ENCODE assay signal across 17 cellular contexts in genomic region chr7:85065306-85065705, GRCh38.
A peak's percentile ranks its signal among the peaks of the same experiment; 100 is the strongest.
DNase-seq lines count a peak whose midpoint lies in the region; ATAC-seq and TF ChIP-seq lines count a peak whose summit lies in the region.
"Had no signal": no experiment of that assay in that cellular context is flagged by ENCODE, and none has a peak within 500 bp of the region (broad histone marks: within the 10 kb centered on the region; RNA-seq: fewer than 3 reads in every experiment).

No MANE protein-coding gene starts in this region.

- H3K27ac ChIP-seq in dorsolateral prefrontal cortex: no peak overlapping the region
- H3K27ac ChIP-seq: RWPE1 had no signal

- intact Hi-C loops in left cardiac atrium (cut with DNase I) (no loop called here), dorsolateral prefrontal cortex (cut with DNase I) (no loop called here)

- no peak overlapping the region for H3K4me3 ChIP-seq in HAP-1
- no peak overlapping the region for H3K4me3 ChIP-seq in dorsolateral prefrontal cortex

- TF ChIP-seq CTCF in dorsolateral prefrontal cortex (IDR thresholded peaks at IDR 0.05 in 54 of 56, conservative IDR thresholded peaks at IDR 0.05 in 2 of 56; ENCODE audit: low read depth in 1 of 56, partially characterized antibody in 56 of 56): no peak

- peak; percentile 77 to 91 for ATAC-seq in left cardiac atrium
- ATAC-seq in GM18498 (IDR thresholded peaks at IDR 0.05; ENCODE audit: unreplicated experiment): no peak
- ATAC-seq: activated CD4-positive, alpha-beta T cell treated with anti-CD3 and anti-CD28 coated beads for 36 hours; natural killer cell had no signal

- DNase-seq in Daoy (ENCODE audit: low read depth) (peak; percentile 7), astrocyte of the hippocampus (ENCODE audit: low read depth, low spot score) (peak; percentile 85), left cardiac atrium (no peak), retina (peak; percentile 20), inferior parietal cortex (ENCODE audit: extremely low spot score) (no peak), HAP-1 (ENCODE audit: low spot score in 2 of 2) (no peak), dorsolateral prefrontal cortex (no peak)
- DNase-seq: activated CD4-positive, alpha-beta T cell treated with anti-CD3 and anti-CD28 coated beads for 36 hours; CD4-positive, alpha-beta memory T cell; H7; MM.1S; natural killer cell; NCI-H1694 treated with DMSO at 0.1 percent for 48 hours; NK-92 treated with Interleukin-12 subunit alpha and Interleukin-12 subunit beta, amount 100 ng/mL, for 24 hours; stimulated activated naive CD4-positive, alpha-beta T cell treated with Interleukin-2 at 50 U/mL for 16 hours had no signal

- no peaks in the 10 kb centered on the region for H3K9me3 ChIP-seq in HAP-1

- in situ Hi-C loops in HAP-1 (cut with MboI; ENCODE audit: low sequenced_read_pairs): no loop called here

- H3K36me3 ChIP-seq in HAP-1 (replicated peaks): no peaks in the 10 kb centered on the region

- no peaks in the 10 kb centered on the region for H3K4me1 ChIP-seq in HAP-1

- H3K27me3 ChIP-seq in HAP-1 (ENCODE audit: low read depth): no peaks in the 10 kb centered on the region
- no peaks in the 10 kb centered on the region for H3K27me3 ChIP-seq in dorsolateral prefrontal cortex

Comparison
In these comparisons a context has a peak if more than half of its experiments do, and no peak if none do; other contexts are left out.
1. DNase-seq: peak in Daoy (single experiment), astrocyte of the hippocampus (single experiment) and retina (single experiment); none in left cardiac atrium (single experiment), inferior parietal cortex (single experiment), HAP-1 (0 of 2) and dorsolateral prefrontal cortex (0 of 10).